9 cellular contexts compared by ENCODE assay signal in the genomic region with DNA sequence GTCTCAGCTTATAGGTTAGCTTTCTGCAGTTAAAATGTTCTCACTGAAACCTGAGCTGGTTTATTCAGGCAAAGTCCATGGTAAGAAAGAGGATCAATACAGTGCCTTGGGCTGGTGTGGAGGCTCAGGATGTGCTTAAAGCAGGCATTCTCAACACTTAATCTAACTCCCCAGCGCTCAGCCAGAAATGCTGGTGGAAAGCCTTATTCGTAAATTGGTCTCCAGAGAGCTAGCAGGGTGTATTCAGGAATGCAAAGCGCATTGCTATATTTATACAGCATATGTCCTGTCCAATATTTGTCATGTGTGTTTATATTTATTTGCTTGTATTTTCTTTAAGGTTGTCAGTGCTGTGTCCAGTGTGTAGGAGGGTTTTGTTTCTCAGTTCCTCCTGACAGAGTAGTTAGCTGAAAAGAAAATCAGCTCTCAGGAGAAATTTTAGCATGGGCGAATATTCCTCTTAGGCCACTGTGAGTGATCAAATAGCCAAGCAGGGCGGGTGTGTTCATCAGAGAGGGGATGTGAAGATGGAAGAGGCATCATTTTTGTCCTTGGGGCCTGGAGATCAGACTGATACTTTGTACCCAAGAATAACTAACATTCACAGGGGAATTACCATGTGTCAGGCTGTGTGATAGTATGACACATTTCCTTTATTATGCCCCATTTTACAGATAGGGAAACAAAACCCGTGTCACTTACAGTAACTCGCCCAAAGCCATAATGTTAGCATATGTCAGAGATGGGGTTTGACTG.
DNase-seq lines count a peak whose midpoint lies in the region; ATAC-seq and TF ChIP-seq lines count a peak whose summit lies in the region.
"Had no signal": no experiment of that assay in that cellular context is flagged by ENCODE, and none has a peak within 500 bp of the region (broad histone marks: within the 10 kb centered on the region; RNA-seq: fewer than 3 reads in every experiment).

No MANE protein-coding gene starts in this region.

- ATAC-seq in GM19455 (IDR thresholded peaks at IDR 0.05; ENCODE audit: unreplicated experiment) (peak; percentile 76), HG03108 (IDR thresholded peaks at IDR 0.05; ENCODE audit: unreplicated experiment) (peak; percentile 70)
- no peak for ATAC-seq in effector memory CD8-positive, alpha-beta T cell (replicated peaks)

- H3K4me1 Mint-ChIP-seq in effector memory CD8-positive, alpha-beta T cell (ENCODE audit: low read depth in 2 of 2) = peaks cover 7 to 8% of the 10 kb centered on the region in 2 donors

- no peaks in the 10 kb centered on the region for H3K27me3 Mint-ChIP-seq in effector memory CD8-positive, alpha-beta T cell

- no peaks in the 10 kb centered on the region for H3K9me3 Mint-ChIP-seq in effector memory CD8-positive, alpha-beta T cell

- in situ Hi-C loops in GM13976 (cut with MboI; ENCODE audit: low sequenced_read_pairs, unreplicated experiment) = no loop called here

- DNase-seq in GM13976 (ENCODE audit: low spot score) = peak; percentile 50
- DNase-seq in effector memory CD8-positive, alpha-beta T cell = no peak
- no peak for DNase-seq in NCI-H1092 treated with DMSO at 0.1 percent for 48 hours (lab: John Stamatoyannopoulos, UW)
- no peak for DNase-seq in activated CD8-positive, alpha-beta memory T cell treated with anti-CD3 and anti-CD28 coated beads for 24 hours
- DNase-seq in NCI-H345 (lab: John Stamatoyannopoulos, UW) = no peak
- no peak for DNase-seq in midbrain (lab: John Stamatoyannopoulos, UW)
- DNase-seq: NCI-H187 treated with DMSO at 0.1 percent for 48 hours had no signal

- H3K4me3 Mint-ChIP-seq in effector memory CD8-positive, alpha-beta T cell = no peak overlapping the region

- no peak for TF ChIP-seq CTCF in GM13976 (IDR thresholded peaks at IDR 0.05; ENCODE audit: borderline replicate concordance, control extremely low read depth, extremely low read depth, insufficient read depth, missing control alignments)

- peaks cover 70% of the 10 kb centered on the region for H3K36me3 Mint-ChIP-seq in effector memory CD8-positive, alpha-beta T cell (ENCODE audit: insufficient read depth)

- peak overlapping the region; percentile 9 to 35 for H3K27ac Mint-ChIP-seq in effector memory CD8-positive, alpha-beta T cell
